ENCODE assay signal across 9 cellular contexts in genomic region chr19:3374369-3375112, GRCh38. TPM values are rescaled to one million over a fixed set of nuclear protein-coding genes. Genes with fewer than 3 reads are reported as not detected.
DNase-seq lines count a peak whose midpoint lies in the region; TF ChIP-seq lines count a peak whose summit lies in the region.
"Had no signal": no experiment of that assay in that cellular context is flagged by ENCODE, and none has a peak within 500 bp of the region (broad histone marks: within the 10 kb centered on the region; RNA-seq: fewer than 3 reads in every experiment).

No MANE protein-coding gene starts in this region.

- H3K27me3 Mint-ChIP-seq in CD4-positive, alpha-beta memory T cell = no peaks in the 10 kb centered on the region

- no peaks in the 10 kb centered on the region for H3K9me3 Mint-ChIP-seq in CD4-positive, alpha-beta memory T cell

- H3K27ac ChIP-seq in dorsolateral prefrontal cortex (peak overlapping the region; percentile 66 to 97 (median 93)), mucosa of rectum (ENCODE audit: low read depth in 2 of 2, low read length in 2 of 2) (peak overlapping the region; percentile 68 to 77), tibial nerve (peak overlapping the region; percentile 77 to 100 (median 90))
- no peak overlapping the region for H3K27ac ChIP-seq in CD4-positive, alpha-beta memory T cell (ENCODE audit: low read depth, low read length)

- no peaks in the 10 kb centered on the region for H3K36me3 ChIP-seq in mucosa of rectum (ENCODE audit: control insufficient read depth in 2 of 2, insufficient read depth in 2 of 2, low read length in 2 of 2)
- no peaks in the 10 kb centered on the region for H3K36me3 ChIP-seq in tibial nerve
- H3K36me3 ChIP-seq in CD4-positive, alpha-beta memory T cell (ENCODE audit: insufficient read depth, low read length) = no peaks in the 10 kb centered on the region

- no peaks in the 10 kb centered on the region for H3K36me3 Mint-ChIP-seq in CD4-positive, alpha-beta memory T cell

- peak overlapping the region in 29 of 59 donors; percentile 0 to 44 (median 20) for H3K4me3 ChIP-seq in dorsolateral prefrontal cortex
- no peak overlapping the region for H3K4me3 ChIP-seq in mucosa of rectum (ENCODE audit: low read length in 2 of 2)
- H3K4me3 ChIP-seq in tibial nerve = peak overlapping the region in 1 of 4 donors; percentile 36
- no peak overlapping the region for H3K4me3 ChIP-seq in CD4-positive, alpha-beta memory T cell (ENCODE audit: low read length in 2 of 2)
- H3K4me3 ChIP-seq: SK-N-MC had no signal

- H3K9ac ChIP-seq in mucosa of rectum (ENCODE audit: low read depth in 1 of 2, low read length in 2 of 2) = no peak overlapping the region

- DNase-seq in NCI-H2196 treated with DMSO at 0.1 percent for 48 hours (lab: John Stamatoyannopoulos, UW; ENCODE audit: unreplicated experiment) (peak; percentile 67), dorsolateral prefrontal cortex (no peak), tibial nerve (ENCODE audit: low spot score in 2 of 2) (peak in 1 of 2 donors; percentile 66), DMS153 (lab: John Stamatoyannopoulos, UW) (no peak)
- DNase-seq in activated effector memory CD4-positive, alpha-beta T cell treated with anti-CD3 and anti-CD28 coated beads, Interleukin-2, amount 50 U/mL, for 16 hours = no peak
- DNase-seq in CD4-positive, alpha-beta memory T cell = no peak
- DNase-seq: stimulated activated CD8-positive, alpha-beta memory T cell treated with anti-CD3 and anti-CD28 coated beads, Interleukin-4, amount 100 ng/mL, for 48 hours had no signal

- H3K27me3 ChIP-seq in dorsolateral prefrontal cortex (no peaks in the 10 kb centered on the region), mucosa of rectum (ENCODE audit: control insufficient read depth in 2 of 2, insufficient read depth in 2 of 2, low read length in 2 of 2) (no peaks in the 10 kb centered on the region), tibial nerve (no peaks in the 10 kb centered on the region)
- no peaks in the 10 kb centered on the region for H3K27me3 ChIP-seq in CD4-positive, alpha-beta memory T cell (ENCODE audit: insufficient read depth, low read length)

- intact Hi-C loops in dorsolateral prefrontal cortex (cut with DNase I) = no loop called here
- intact Hi-C loops in CD4-positive, alpha-beta memory T cell (cut with micrococcal nuclease) = no loop called here

- H3K4me1 ChIP-seq in mucosa of rectum (ENCODE audit: control insufficient read depth in 2 of 2, insufficient read depth in 2 of 2, low read length in 2 of 2) = peaks cover 0 to 4% of the 10 kb centered on the region in 2 donors
- H3K4me1 ChIP-seq in tibial nerve = peaks cover 0 to 95% (median 30%) of the 10 kb centered on the region in 4 donors
- no peaks in the 10 kb centered on the region for H3K4me1 ChIP-seq in CD4-positive, alpha-beta memory T cell (ENCODE audit: insufficient read depth, low read length)

- TF ChIP-seq CTCF in dorsolateral prefrontal cortex (IDR thresholded peaks at IDR 0.05 in 54 of 56, conservative IDR thresholded peaks at IDR 0.05 in 2 of 56; ENCODE audit: low read depth in 1 of 56, partially characterized antibody in 56 of 56) (no peak), tibial nerve (IDR thresholded peaks at IDR 0.05) (no peak)

- H3K27ac Mint-ChIP-seq in CD4-positive, alpha-beta memory T cell = peak overlapping the region in 2 of 7 donors; percentile 56 to 66

- 35 to 37% methylated on average over 10 of the region's 10 CpGs for WGBS in tibial nerve, 2 donors

- CTCF ChIA-PET in CD4-positive, alpha-beta memory T cell (lab: Charles Lee; ENCODE audit: partially characterized antibody) = no interaction called here

- peaks cover 0 to 15% (median 7%) of the 10 kb centered on the region in 4 donors for H3K4me1 Mint-ChIP-seq in CD4-positive, alpha-beta memory T cell

- POLR2A ChIA-PET in CD4-positive, alpha-beta memory T cell (lab: Charles Lee; ENCODE audit: partially characterized antibody) = no interaction called here

- H3K9me3 ChIP-seq in mucosa of rectum (ENCODE audit: control insufficient read depth in 2 of 2, low read length in 2 of 2) (no peaks in the 10 kb centered on the region), tibial nerve (no peaks in the 10 kb centered on the region)
- H3K9me3 ChIP-seq in CD4-positive, alpha-beta memory T cell (ENCODE audit: control insufficient read depth in 1 of 2, low read length in 2 of 2) = no peaks in the 10 kb centered on the region

- TF ChIP-seq POLR2A in tibial nerve (IDR thresholded peaks at IDR 0.05) = no peak

- TF ChIP-seq EP300 in tibial nerve (IDR thresholded peaks at IDR 0.05) = no peak

- no peak overlapping the region for H3K4me3 Mint-ChIP-seq in CD4-positive, alpha-beta memory T cell

RNA-seq across cellular contexts. Expression of gene NFIC, which starts 8.2 kb away (rescaled TPM):
- 100 to 1,000 TPM in 118 of 120 experiments, 10 to 100 TPM in 2; 98.0 to 269 (median 135) TPM for total RNA-seq in dorsolateral prefrontal cortex
- total RNA-seq in tibial nerve = 100 to 1,000 TPM; 138 to 200 (median 160) TPM
- total RNA-seq in CD4-positive, alpha-beta memory T cell = 10 to 100 TPM; 30.3 to 30.9 TPM
- polyA plus RNA-seq in CD4-positive, alpha-beta memory T cell = 10 to 100 TPM in 1 of 2 donors, 1 to 10 TPM in 1; 1.9 to 18.9 TPM
